7 cellular contexts compared by ENCODE assay signal in genomic region chr12:7843149-7843548, GRCh38. TPM values are rescaled to one million over a fixed set of nuclear protein-coding genes. Genes with fewer than 3 reads are reported as not detected.
"Had no signal": no experiment of that assay in that cellular context is flagged by ENCODE, and none has a peak within 500 bp of the region (broad histone marks: within the 10 kb centered on the region; RNA-seq: fewer than 3 reads in every experiment).

No MANE protein-coding gene starts in this region.

RNA-seq across cellular contexts. Expression of gene SLC2A14, which starts 29.6 kb away (rescaled TPM):
- total RNA-seq: ascending aorta, bronchial epithelial cell, esophagus mucosa, pulmonary artery endothelial cell, vagina had no signal

RNA-seq across cellular contexts. Expression of gene NANOG, which starts 53.9 kb away (rescaled TPM):
- total RNA-seq: activated CD4-positive, alpha-beta T cell treated with anti-CD3 and anti-CD28 coated beads, Interleukin-2, amount 10 ng/mL, durations not matched to agents 24 days and 14 days; ascending aorta; bronchial epithelial cell; chondrocyte; pulmonary artery endothelial cell had no signal
